In the genomic region with DNA sequence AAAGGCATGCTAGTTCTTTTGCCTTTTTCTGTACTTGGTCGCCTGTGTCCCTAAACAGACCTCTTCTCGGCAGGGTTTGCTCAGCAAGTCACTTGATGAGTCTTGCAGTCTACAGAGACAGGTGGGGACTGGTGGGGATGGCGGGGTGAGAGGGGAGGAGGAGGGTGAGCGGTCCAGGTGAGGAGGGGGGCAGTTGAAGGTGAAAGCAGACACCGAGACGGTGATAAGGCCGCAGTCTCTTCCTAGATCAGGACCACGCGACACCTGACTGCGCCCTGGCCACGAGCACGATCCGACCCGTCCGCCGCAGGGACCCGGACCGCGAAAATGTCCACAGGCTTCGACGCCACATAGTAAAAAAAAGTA, we compare ENCODE assay signal across 8 cellular contexts. TPM values are rescaled to one million over a fixed set of nuclear protein-coding genes. Genes with fewer than 3 reads are reported as not detected.
DNase-seq lines count a peak whose midpoint lies in the region; ATAC-seq and TF ChIP-seq lines count a peak whose summit lies in the region.

No MANE protein-coding gene starts in this region.

- H2AFZ ChIP-seq in trophoblast cell (ENCODE audit: insufficient read depth, low read length, poor library complexity) = peak overlapping the region; percentile 78

- H2BK12ac ChIP-seq in trophoblast cell (ENCODE audit: low read length) = no peak overlapping the region

- peak overlapping the region; percentile 31 for H4K8ac ChIP-seq in trophoblast cell (ENCODE audit: low read depth, low read length)

- no peak overlapping the region for H4K91ac ChIP-seq in trophoblast cell (ENCODE audit: low read depth, low read length)

- no peak overlapping the region for H2BK120ac ChIP-seq in trophoblast cell (ENCODE audit: insufficient read depth, low read length, poor library complexity)

- H3K14ac ChIP-seq in trophoblast cell (ENCODE audit: low read length) = no peak overlapping the region

- H3K4me3 ChIP-seq in HUES48 (ENCODE audit: low read depth, low read length) = peak overlapping the region; percentile 91
- H3K4me3 ChIP-seq in foreskin fibroblast (ENCODE audit: low read depth in 1 of 2, low read length in 2 of 2) = peak overlapping the region; percentile 80 to 84
- H3K4me3 ChIP-seq in trophoblast cell (ENCODE audit: low read depth, low read length) = peak overlapping the region; percentile 85

- H2BK5ac ChIP-seq in trophoblast cell (ENCODE audit: low read depth, low read length, poor library complexity) = no peak overlapping the region

- H3K23ac ChIP-seq in trophoblast cell (ENCODE audit: low read length) = no peak overlapping the region

- DNase-seq in stimulated activated CD4-positive, alpha-beta T cell treated with anti-CD3 and anti-CD28 coated beads, Interleukin-1b, Interleukin-23, amount 100 ng/mL, for 4 hours (ENCODE audit: low read depth in 2 of 2) = peak; percentile 18 to 28
- DNase-seq in stimulated activated CD4-positive, alpha-beta T cell treated with anti-CD3 and anti-CD28 coated beads, Interleukin-2, amount 100 ng/mL, for 48 hours = no peak
- peak; percentile 23 to 30 for DNase-seq in activated CD4-positive, alpha-beta T cell treated with anti-CD3 and anti-CD28 coated beads, Interleukin-2, amount 50 U/mL, for 4 hours
- DNase-seq in foreskin fibroblast = no peak
- DNase-seq in trophoblast cell = no peak

- no peaks in the 10 kb centered on the region for H3K79me1 ChIP-seq in trophoblast cell (ENCODE audit: low read length)

- TF ChIP-seq CTCF in foreskin fibroblast (IDR thresholded peaks at IDR 0.05; ENCODE audit: low read depth, low read length) = no peak

- peak overlapping the region; percentile 79 for H3K4me2 ChIP-seq in trophoblast cell (ENCODE audit: low read length)

- peaks cover 25% of the 10 kb centered on the region for H3K36me3 ChIP-seq in HUES48 (ENCODE audit: control insufficient read depth, insufficient read depth, low read length)
- no peaks in the 10 kb centered on the region for H3K36me3 ChIP-seq in trophoblast cell (ENCODE audit: control insufficient read depth in 1 of 2, insufficient read depth in 2 of 2, low read length in 2 of 2)

- no peaks in the 10 kb centered on the region for H3K9me3 ChIP-seq in HUES48 (ENCODE audit: control insufficient read depth, insufficient read depth, low read length)
- no peaks in the 10 kb centered on the region for H3K9me3 ChIP-seq in trophoblast cell (ENCODE audit: insufficient read depth, low read depth, low read length)

- no peak overlapping the region for H4K12ac ChIP-seq in trophoblast cell (ENCODE audit: low read depth, low read length)

- H3K4ac ChIP-seq in trophoblast cell (ENCODE audit: low read depth, low read length) = no peak overlapping the region

- H2AK5ac ChIP-seq in trophoblast cell (ENCODE audit: low read length) = no peak overlapping the region

- H3K27ac ChIP-seq in HUES48 (ENCODE audit: low read depth, low read length) (peak overlapping the region; percentile 97), trophoblast cell (ENCODE audit: low read depth, low read length) (no peak overlapping the region)

- H3K4me1 ChIP-seq in HUES48 (ENCODE audit: control insufficient read depth, insufficient read depth, low read length) (peaks cover 14% of the 10 kb centered on the region), trophoblast cell (ENCODE audit: control insufficient read depth in 1 of 2, insufficient read depth in 2 of 2, low read length in 2 of 2) (peaks cover 3% of the 10 kb centered on the region in 2 experiments)

- no CpG with 5 or more reads among the region's 21 CpGs for whole genome bisulfite sequencing in trophoblast cell (ENCODE audit: extremely low coverage, insufficient coverage, insufficient read length)

- ATAC-seq in GM18520 (IDR thresholded peaks at IDR 0.05; ENCODE audit: unreplicated experiment) (no peak), HG03280 (IDR thresholded peaks at IDR 0.05; ENCODE audit: unreplicated experiment) (no peak)

- H3K27me3 ChIP-seq in HUES48 (ENCODE audit: control insufficient read depth, insufficient read depth, low read length) = peaks cover 15% of the 10 kb centered on the region
- H3K27me3 ChIP-seq in trophoblast cell (ENCODE audit: insufficient read depth, low read length) = no peaks in the 10 kb centered on the region

- H3K18ac ChIP-seq in trophoblast cell (ENCODE audit: low read length) = no peak overlapping the region

- H3K9ac ChIP-seq in HUES48 (ENCODE audit: low read depth, low read length) (peak overlapping the region; percentile 97), trophoblast cell (ENCODE audit: low read length) (no peak overlapping the region)

- H3K79me2 ChIP-seq in trophoblast cell (ENCODE audit: control insufficient read depth, insufficient read depth, low read length, poor library complexity) = no peaks in the 10 kb centered on the region

RNA-seq across cellular contexts. Expression of gene ASNS, which starts 0.6 kb away (rescaled TPM):
- polyA plus RNA-seq in trophoblast cell (2013) = 74.6 and 77.0 TPM in 2 replicates

Comparison
In these comparisons a context has a peak if more than half of its experiments do, and no peak if none do; other contexts are left out.
1. DNase-seq: peak in stimulated activated CD4-positive, alpha-beta T cell treated with anti-CD3 and anti-CD28 coated beads, Interleukin-1b, Interleukin-23, amount 100 ng/mL, for 4 hours (2 of 2) and activated CD4-positive, alpha-beta T cell treated with anti-CD3 and anti-CD28 coated beads, Interleukin-2, amount 50 U/mL, for 4 hours (2 of 2); none in stimulated activated CD4-positive, alpha-beta T cell treated with anti-CD3 and anti-CD28 coated beads, Interleukin-2, amount 100 ng/mL, for 48 hours (0 of 2), foreskin fibroblast (0 of 2) and trophoblast cell (0 of 2).
2. Peak in every context shown above with its lines, with median percentiles within 50 percentile points of each other: H3K4me3 ChIP-seq.